18 cellular contexts compared by ENCODE assay signal in the genomic region with DNA sequence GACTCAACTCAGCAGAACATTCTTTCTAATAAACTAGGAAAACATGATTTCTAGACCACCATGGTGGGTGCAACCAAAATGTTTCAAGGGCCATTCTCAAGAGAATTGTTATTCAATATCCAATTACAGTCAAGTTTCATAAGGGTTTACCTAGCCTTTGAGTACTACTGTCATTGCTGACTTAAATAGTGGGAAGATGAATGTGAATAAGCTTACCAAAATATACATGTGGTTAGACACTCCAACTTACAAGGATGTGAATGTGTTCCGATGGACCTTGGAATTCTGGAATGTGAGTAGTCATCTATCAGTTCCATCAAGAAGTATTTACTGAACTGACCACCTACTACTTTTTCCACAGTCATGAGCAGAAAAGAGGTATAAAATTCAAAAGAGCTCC. TPM values are rescaled to one million over a fixed set of nuclear protein-coding genes. Genes with fewer than 3 reads are reported as not detected.
DNase-seq lines count a peak whose midpoint lies in the region; TF ChIP-seq lines count a peak whose summit lies in the region.
"Had no signal": no experiment of that assay in that cellular context is flagged by ENCODE, and none has a peak within 500 bp of the region (broad histone marks: within the 10 kb centered on the region; RNA-seq: fewer than 3 reads in every experiment).

No MANE protein-coding gene starts in this region.

- peaks cover 99% of the 10 kb centered on the region for H3K4me1 ChIP-seq in skeletal muscle satellite cell (ENCODE audit: control insufficient read depth, insufficient read depth, low read length)

- H3K36me3 ChIP-seq in skeletal muscle satellite cell (ENCODE audit: insufficient read depth, low read length): peaks cover 9% of the 10 kb centered on the region
- H3K36me3 ChIP-seq: esophagus muscularis mucosa had no signal

- peak overlapping the region; percentile 76 for H3K4me2 ChIP-seq in skeletal muscle satellite cell (ENCODE audit: low read length)

- TF ChIP-seq POLR2A in erythroblast (IDR thresholded peaks at IDR 0.05; ENCODE audit: low read length): no peak

- peak overlapping the region; percentile 56 for H3K4me3 ChIP-seq in skeletal muscle satellite cell (ENCODE audit: low read length)
- H3K4me3 ChIP-seq: esophagus muscularis mucosa had no signal

- H3K27me3 ChIP-seq in skeletal muscle satellite cell (ENCODE audit: control insufficient read depth, insufficient read depth, low read length): no peaks in the 10 kb centered on the region
- H3K27me3 ChIP-seq: esophagus muscularis mucosa had no signal

- H3K9ac ChIP-seq in skeletal muscle satellite cell (ENCODE audit: low read depth, low read length): peak overlapping the region; percentile 79

- DNase-seq in EL (peak; percentile 87), OCI-M1 (lab: John Stamatoyannopoulos, UW) (peak; percentile 40), erythroblast (lab: John Stamatoyannopoulos, UW) (peak; percentile 28 to 32), foreskin melanocyte (no peak), mucosa of gallbladder (ENCODE audit: low spot score) (no peak), SKM-1 (lab: John Stamatoyannopoulos, UW; ENCODE audit: unreplicated experiment) (no peak), NCI-H1417 treated with DMSO at 0.1 percent for 48 hours (lab: John Stamatoyannopoulos, UW) (no peak)
- DNase-seq: activated CD4-positive, CD25-positive, alpha-beta regulatory T cell treated with anti-CD3 and anti-CD28 coated beads, Interleukin-2, amount 50 U/mL, for 72 hours; activated T-cell treated with anti-CD3 and anti-CD28 coated beads, Interleukin-2, amount 50 U/mL, for 72 hours; DMS153; NCI-H1092 treated with DMSO at 0.1 percent for 48 hours; NCI-H510A treated with DMSO at 0.1 percent for 48 hours; nucleus accumbens; SHP77; stimulated activated CD4-positive, alpha-beta T cell treated with anti-CD3 and anti-CD28 coated beads, Interleukin-1b, Interleukin-23, amount 100 ng/mL, for 48 hours; stimulated activated naive CD4-positive, alpha-beta T cell had no signal

- H3K9me3 ChIP-seq in skeletal muscle satellite cell (replicated peaks; ENCODE audit: low read length): no peaks in the 10 kb centered on the region
- H3K9me3 ChIP-seq: esophagus muscularis mucosa had no signal

RNA-seq across cellular contexts. Expression of a gene that starts 16.9 kb away (rescaled TPM):
- 14.7 and 16.6 TPM in 2 replicates for total RNA-seq in skeletal muscle satellite cell (2012; rRNA removed)
- total RNA-seq in mucosa of gallbladder: 46.0 TPM

Comparison
In these comparisons a context has a peak if more than half of its experiments do, and no peak if none do; other contexts are left out.
1. DNase-seq: peak in EL (single experiment), OCI-M1 (single experiment) and erythroblast (2 of 2); none in foreskin melanocyte (single experiment), mucosa of gallbladder (single experiment), SKM-1 (single experiment) and NCI-H1417 treated with DMSO at 0.1 percent for 48 hours (single experiment).